In the genomic region with DNA sequence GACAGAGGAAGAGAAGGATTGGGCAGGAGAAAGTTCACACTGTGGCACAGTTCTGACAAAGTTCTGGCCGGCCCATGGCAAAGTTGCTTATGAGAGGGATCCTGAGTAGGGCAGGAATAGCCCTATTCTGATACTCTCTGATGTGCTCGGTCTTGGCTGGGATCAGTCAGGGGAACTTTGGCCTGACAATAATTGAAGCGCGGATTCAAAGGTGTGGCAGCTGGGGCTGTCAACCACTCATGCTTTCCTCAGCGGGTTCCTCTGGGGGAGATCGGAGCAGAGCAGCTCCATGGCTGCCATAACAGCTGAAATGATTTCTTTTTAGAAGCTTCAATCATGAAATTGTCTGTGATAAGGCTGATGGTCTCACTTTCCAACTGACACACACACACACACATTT, we compare ENCODE assay signal across 20 cellular contexts.
"Had no signal": no experiment of that assay in that cellular context is flagged by ENCODE, and none has a peak within 500 bp of the region (broad histone marks: within the 10 kb centered on the region; RNA-seq: fewer than 3 reads in every experiment).

No MANE protein-coding gene starts in this region.

- H3K4me1 ChIP-seq: body of pancreas had no signal

- ATAC-seq: activated CD4-positive, alpha-beta T cell treated with anti-CD3 and anti-CD28 coated beads for 36 hours; activated CD8-positive, alpha-beta memory T cell treated with anti-CD3 and anti-CD28 coated beads, Interleukin-2, amount 10 ng/mL, durations not matched to agents 7 days and 5 days; activated CD8-positive, alpha-beta T cell treated with anti-CD3 and anti-CD28 coated beads, Interleukin-2, amount 10 ng/mL, durations not matched to agents 7 days and 5 days; activated naive CD8-positive, alpha-beta T cell treated with anti-CD3 and anti-CD28 coated beads, Interleukin-2, amount 50 U/mL, for 24 hours had no signal

- H3K27me3 ChIP-seq: adrenal gland, body of pancreas had no signal

- H3K9me3 ChIP-seq: adrenal gland, body of pancreas had no signal

- H3K36me3 ChIP-seq: adrenal gland had no signal

- H3K4me3 ChIP-seq: adrenal gland, body of pancreas had no signal

- H3K27ac ChIP-seq: adrenal gland, body of pancreas had no signal

- DNase-seq: activated CD4-positive, alpha-beta memory T cell treated with anti-CD3 and anti-CD28 coated beads for 36 hours; activated CD4-positive, alpha-beta T cell treated with anti-CD3 and anti-CD28 coated beads for 36 hours; activated CD4-positive, alpha-beta T cell treated with anti-CD3 and anti-CD28 coated beads, Interleukin-2, amount 10 ng/mL, durations not matched to agents 24 days and 14 days; activated CD4-positive, CD25-positive, alpha-beta regulatory T cell; activated CD4-positive, CD25-positive, alpha-beta regulatory T cell treated with anti-CD3 and anti-CD28 coated beads, Interleukin-2, amount 50 U/mL, for 72 hours; activated CD8-positive, alpha-beta memory T cell treated with anti-CD3 and anti-CD28 coated beads, Interleukin-2, amount 10 ng/mL, durations not matched to agents 7 days and 5 days; activated CD8-positive, alpha-beta memory T cell treated with anti-CD3 and anti-CD28 coated beads, Interleukin-2, amount 50 U/mL, for 4 hours; activated CD8-positive, alpha-beta T cell treated with anti-CD3 and anti-CD28 coated beads, Interleukin-2, amount 10 ng/mL, durations not matched to agents 7 days and 5 days; activated effector memory CD4-positive, alpha-beta T cell treated with anti-CD3 and anti-CD28 coated beads, Interleukin-2, amount 50 U/mL, for 16 hours; activated naive CD4-positive, alpha-beta T cell treated with anti-CD3 and anti-CD28 coated beads for 36 hours; activated naive CD8-positive, alpha-beta T cell treated with anti-CD3 and anti-CD28 coated beads for 36 hours; activated naive CD8-positive, alpha-beta T cell treated with anti-CD3 and anti-CD28 coated beads, Interleukin-2, amount 50 U/mL, for 24 hours; activated T-cell treated with anti-CD3 and anti-CD28 coated beads, Interleukin-2, amount 50 U/mL, for 1 hour; activated T-cell treated with anti-CD3 and anti-CD28 coated beads, Interleukin-2, amount 50 U/mL, for 48 hours; adrenal gland; aorta; body of pancreas; effector memory CD4-positive, alpha-beta T cell; endodermal cell; T-helper 2 cell had no signal
